Comparison of ENCODE assay signal across 2 cellular contexts in genomic region chr6:48775157-48775556, GRCh38.
TF ChIP-seq lines count a peak whose summit lies in the region.

No MANE protein-coding gene starts in this region.

TF ChIP-seq in A549, 52 proteins besides CTCF, POLR2A, EP300 and RAD21:
- TF ChIP-seq, protein P1, sequence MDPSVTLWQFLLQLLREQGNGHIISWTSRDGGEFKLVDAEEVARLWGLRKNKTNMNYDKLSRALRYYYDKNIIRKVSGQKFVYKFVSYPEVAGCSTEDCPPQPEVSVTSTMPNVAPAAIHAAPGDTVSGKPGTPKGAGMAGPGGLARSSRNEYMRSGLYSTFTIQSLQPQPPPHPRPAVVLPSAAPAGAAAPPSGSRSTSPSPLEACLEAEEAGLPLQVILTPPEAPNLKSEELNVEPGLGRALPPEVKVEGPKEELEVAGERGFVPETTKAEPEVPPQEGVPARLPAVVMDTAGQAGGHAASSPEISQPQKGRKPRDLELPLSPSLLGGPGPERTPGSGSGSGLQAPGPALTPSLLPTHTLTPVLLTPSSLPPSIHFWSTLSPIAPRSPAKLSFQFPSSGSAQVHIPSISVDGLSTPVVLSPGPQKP (IDR thresholded peaks at IDR 0.05; ENCODE audit: low read depth, low read length) = no peak
- peak; percentile 32; the same call in 1 of the 2 replicates for TF ChIP-seq GATA3 (IDR thresholded peaks at IDR 0.05; ENCODE audit: borderline replicate concordance)

TF ChIP-seq in IMR-90, 13 proteins besides CTCF, POLR2A, EP300 and RAD21:
- TF ChIP-seq FOS (IDR thresholded peaks at IDR 0.05; ENCODE audit: low read depth, low read length) = no peak
- no peak for TF ChIP-seq BHLHE40 (IDR thresholded peaks at IDR 0.05; ENCODE audit: low read depth, low read length)
- TF ChIP-seq MAFK (IDR thresholded peaks at IDR 0.05; ENCODE audit: low read depth, low read length) = no peak
- no peak for TF ChIP-seq SMC3 (IDR thresholded peaks at IDR 0.05; ENCODE audit: low read depth, low read length)
- TF ChIP-seq MXI1 (IDR thresholded peaks at IDR 0.05; ENCODE audit: borderline replicate concordance, low read depth, low read length) = no peak
- TF ChIP-seq, protein P1 (IDR thresholded peaks at IDR 0.05; ENCODE audit: borderline replicate concordance, low read depth, low read length) = no peak
- no peak for TF ChIP-seq NFE2L2 (IDR thresholded peaks at IDR 0.05; ENCODE audit: low read depth, low read length)
- TF ChIP-seq RFX5 (IDR thresholded peaks at IDR 0.05; ENCODE audit: low read depth, low read length) = no peak
- TF ChIP-seq, protein P2, sequence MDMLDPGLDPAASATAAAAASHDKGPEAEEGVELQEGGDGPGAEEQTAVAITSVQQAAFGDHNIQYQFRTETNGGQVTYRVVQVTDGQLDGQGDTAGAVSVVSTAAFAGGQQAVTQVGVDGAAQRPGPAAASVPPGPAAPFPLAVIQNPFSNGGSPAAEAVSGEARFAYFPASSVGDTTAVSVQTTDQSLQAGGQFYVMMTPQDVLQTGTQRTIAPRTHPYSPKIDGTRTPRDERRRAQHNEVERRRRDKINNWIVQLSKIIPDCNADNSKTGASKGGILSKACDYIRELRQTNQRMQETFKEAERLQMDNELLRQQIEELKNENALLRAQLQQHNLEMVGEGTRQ (IDR thresholded peaks at IDR 0.05; ENCODE audit: low read depth, low read length) = no peak
- TF ChIP-seq CHD1 (IDR thresholded peaks at IDR 0.05; ENCODE audit: low read depth, low read length) = no peak
- no peak for TF ChIP-seq RCOR1 (IDR thresholded peaks at IDR 0.05; ENCODE audit: insufficient replicate concordance, low read length)
- TF ChIP-seq MAZ (IDR thresholded peaks at IDR 0.05; ENCODE audit: borderline replicate concordance, low read depth, low read length) = no peak
- TF ChIP-seq CEBPB (IDR thresholded peaks at IDR 0.05; ENCODE audit: low read depth, low read length) = no peak
